In genomic region chr3:163043074-163043473, GRCh38 we compare ENCODE assay signal across 12 cellular contexts.
DNase-seq lines count a peak whose midpoint lies in the region; ATAC-seq and TF ChIP-seq lines count a peak whose summit lies in the region.
"Had no signal": no experiment of that assay in that cellular context is flagged by ENCODE, and none has a peak within 500 bp of the region (broad histone marks: within the 10 kb centered on the region; RNA-seq: fewer than 3 reads in every experiment).

No MANE protein-coding gene starts in this region.

- intact Hi-C loops in activated T-helper 1 cell treated with anti-CD3 and anti-CD28 coated beads, Interleukin-12 subunit alpha, Interleukin-12 subunit beta, Interleukin-2, Interleukin-4 antibody, amounts not matched to agents 30 ng/mL and 10 ng/mL and 1 ng/mL, durations not matched to agents 14 hours and 24 hours and 36 hours (cut with micrococcal nuclease), result no loop called here

- WGBS in GM23248 (ENCODE audit: low coverage in 1 of 2, low lambda C conversion rate in 2 of 2, missing lambda C conversion rate in 2 of 2), 2 experiments, result 46% methylated on average over 3 of the region's 3 CpGs
- WGBS in SK-N-SH (ENCODE audit: low lambda C conversion rate), result 36% methylated on average over 2 of the region's 3 CpGs
- WGBS in hepatocyte (ENCODE audit: low lambda C conversion rate, missing lambda C conversion rate), result 33% methylated on average over 3 of the region's 3 CpGs

- POLR2A ChIA-PET in SK-N-SH (lab: Yijun Ruan, JAX), result no interaction called here

- H3K4me3 ChIP-seq in GM23248 (no peak overlapping the region), SK-N-SH (ENCODE audit: low read depth in 2 of 2, low read length in 1 of 2) (no peak overlapping the region), hepatocyte (no peak overlapping the region)
- H3K4me3 ChIP-seq: esophagus muscularis mucosa had no signal

- no peaks in the 10 kb centered on the region for H3K36me3 Mint-ChIP-seq in activated T-helper 1 cell treated with anti-CD3 and anti-CD28 coated beads, Interleukin-12 subunit alpha, Interleukin-12 subunit beta, Interleukin-2, Interleukin-4 antibody, amounts not matched to agents 30 ng/mL and 10 ng/mL and 1 ng/mL, durations not matched to agents 14 hours and 24 hours and 36 hours (ENCODE audit: low read depth)
- H3K36me3 Mint-ChIP-seq: brain; CD4-positive, CD25-positive, alpha-beta regulatory T cell had no signal

- no peak overlapping the region for H3K4me2 ChIP-seq in GM23248 (ENCODE audit: unreplicated experiment)
- no peak overlapping the region for H3K4me2 ChIP-seq in SK-N-SH
- no peak overlapping the region for H3K4me2 ChIP-seq in hepatocyte

- H3K27ac Mint-ChIP-seq in activated T-helper 1 cell treated with anti-CD3 and anti-CD28 coated beads, Interleukin-12 subunit alpha, Interleukin-12 subunit beta, Interleukin-2, Interleukin-4 antibody, amounts not matched to agents 30 ng/mL and 10 ng/mL and 1 ng/mL, durations not matched to agents 14 hours and 24 hours and 36 hours, result no peak overlapping the region
- H3K27ac Mint-ChIP-seq: brain; CD4-positive, CD25-positive, alpha-beta regulatory T cell had no signal

- H2AFZ ChIP-seq in GM23248, result no peak overlapping the region
- H2AFZ ChIP-seq in SK-N-SH (ENCODE audit: low read depth), result no peak overlapping the region
- H2AFZ ChIP-seq in hepatocyte, result no peak overlapping the region

- no peak overlapping the region for H3K4me3 Mint-ChIP-seq in activated T-helper 1 cell treated with anti-CD3 and anti-CD28 coated beads, Interleukin-12 subunit alpha, Interleukin-12 subunit beta, Interleukin-2, Interleukin-4 antibody, amounts not matched to agents 30 ng/mL and 10 ng/mL and 1 ng/mL, durations not matched to agents 14 hours and 24 hours and 36 hours
- H3K4me3 Mint-ChIP-seq: brain; CD4-positive, CD25-positive, alpha-beta regulatory T cell had no signal

- H3K4me1 Mint-ChIP-seq in activated T-helper 1 cell treated with anti-CD3 and anti-CD28 coated beads, Interleukin-12 subunit alpha, Interleukin-12 subunit beta, Interleukin-2, Interleukin-4 antibody, amounts not matched to agents 30 ng/mL and 10 ng/mL and 1 ng/mL, durations not matched to agents 14 hours and 24 hours and 36 hours (ENCODE audit: low read depth), result no peaks in the 10 kb centered on the region
- H3K4me1 Mint-ChIP-seq: brain; CD4-positive, CD25-positive, alpha-beta regulatory T cell had no signal

- DNase-seq in ACHN (peak; percentile 14), GM23248 (peak; percentile 31), SK-N-SH (no peak), hepatocyte (ENCODE audit: low spot score) (no peak), nucleus accumbens (lab: John Stamatoyannopoulos, UW) (no peak), NCI-H2171 treated with DMSO at 0.1 percent for 48 hours (lab: John Stamatoyannopoulos, UW) (no peak)
- DNase-seq in activated T-helper 1 cell treated with anti-CD3 and anti-CD28 coated beads, Interleukin-12 subunit alpha, Interleukin-12 subunit beta, Interleukin-2, Interleukin-4 antibody, amounts not matched to agents 30 ng/mL and 10 ng/mL and 1 ng/mL, durations not matched to agents 14 hours and 24 hours and 36 hours (ENCODE audit: low spot score), result no peak
- DNase-seq: CD4-positive, CD25-positive, alpha-beta regulatory T cell; NCI-H1417 treated with DMSO at 0.1 percent for 48 hours had no signal

- peaks cover 7% of the 10 kb centered on the region for H3K9me3 Mint-ChIP-seq in activated T-helper 1 cell treated with anti-CD3 and anti-CD28 coated beads, Interleukin-12 subunit alpha, Interleukin-12 subunit beta, Interleukin-2, Interleukin-4 antibody, amounts not matched to agents 30 ng/mL and 10 ng/mL and 1 ng/mL, durations not matched to agents 14 hours and 24 hours and 36 hours

- no peak for ATAC-seq in GM19324 (IDR thresholded peaks at IDR 0.05; ENCODE audit: low FRiP score, unreplicated experiment)

- in situ Hi-C loops in ACHN (cut with HindIII; ENCODE audit: low pct_ligation_motif_present, low pct_unique_long_range_greater_than_20kb, low sequenced_read_pairs), result no loop called here
- in situ Hi-C loops in GM23248 (cut with MboI), result no loop called here

- H3K36me3 ChIP-seq in GM23248 (ENCODE audit: low read depth) (no peaks in the 10 kb centered on the region), SK-N-SH (replicated peaks in 1 of 2; ENCODE audit: control insufficient read depth in 1 of 2, insufficient read depth in 2 of 2, low read length in 1 of 2) (no peaks in the 10 kb centered on the region), hepatocyte (replicated peaks; ENCODE audit: insufficient read depth, low read depth) (no peaks in the 10 kb centered on the region)
- H3K36me3 ChIP-seq: esophagus muscularis mucosa had no signal

- H4K20me1 ChIP-seq in GM23248 (ENCODE audit: insufficient read depth) (no peaks in the 10 kb centered on the region), SK-N-SH (ENCODE audit: insufficient read depth) (no peaks in the 10 kb centered on the region), hepatocyte (ENCODE audit: insufficient read depth, poor library complexity, severe bottlenecking) (no peaks in the 10 kb centered on the region)

- CTCF ChIA-PET in SK-N-SH (lab: Yijun Ruan, JAX), result interaction anchor here (0.8 to 1.0 kb wide), 2 partner anchors 873 to 1128 kb away, joined by 3 read pairs; no protein-coding TSS in a partner anchor

- H3K79me2 ChIP-seq in GM23248 (ENCODE audit: insufficient read depth) (no peaks in the 10 kb centered on the region), SK-N-SH (ENCODE audit: insufficient read depth) (no peaks in the 10 kb centered on the region), hepatocyte (no peaks in the 10 kb centered on the region)

- TF ChIP-seq RAD21 in SK-N-SH (IDR thresholded peaks at IDR 0.05; ENCODE audit: low read length), result peak; percentile 28; the same call in 1 of the 2 replicates

- H3K27me3 Mint-ChIP-seq in activated T-helper 1 cell treated with anti-CD3 and anti-CD28 coated beads, Interleukin-12 subunit alpha, Interleukin-12 subunit beta, Interleukin-2, Interleukin-4 antibody, amounts not matched to agents 30 ng/mL and 10 ng/mL and 1 ng/mL, durations not matched to agents 14 hours and 24 hours and 36 hours (ENCODE audit: insufficient read depth), result no peaks in the 10 kb centered on the region
- H3K27me3 Mint-ChIP-seq: brain; CD4-positive, CD25-positive, alpha-beta regulatory T cell had no signal

- TF ChIP-seq CTCF in SK-N-SH (IDR thresholded peaks at IDR 0.05), result peak; percentile 48
- peak; percentile 20 for TF ChIP-seq CTCF in hepatocyte (IDR thresholded peaks at IDR 0.05; ENCODE audit: poor library complexity)

- H3K9me2 ChIP-seq in GM23248 (ENCODE audit: insufficient read depth) (no peaks in the 10 kb centered on the region), SK-N-SH (no peaks in the 10 kb centered on the region), hepatocyte (replicated peaks; ENCODE audit: insufficient read depth) (no peaks in the 10 kb centered on the region)

- H3K4me1 ChIP-seq in GM23248 (ENCODE audit: insufficient read depth) (no peaks in the 10 kb centered on the region; the same call in 1 of the 2 replicates), SK-N-SH (ENCODE audit: control insufficient read depth in 1 of 2, insufficient read depth in 2 of 2, low read depth in 1 of 2, low read length in 1 of 2) (no peaks in the 10 kb centered on the region), hepatocyte (ENCODE audit: insufficient read depth) (no peaks in the 10 kb centered on the region)
- H3K4me1 ChIP-seq: esophagus muscularis mucosa had no signal

- no peak for TF ChIP-seq EP300 in SK-N-SH (IDR thresholded peaks at IDR 0.05; ENCODE audit: borderline replicate concordance in 1 of 2, low read depth in 1 of 2, low read length in 1 of 2)

- H3K27me3 ChIP-seq in GM23248 (replicated peaks; ENCODE audit: insufficient read depth) (no peaks in the 10 kb centered on the region), SK-N-SH (ENCODE audit: insufficient read depth) (no peaks in the 10 kb centered on the region), hepatocyte (no peaks in the 10 kb centered on the region)
- H3K27me3 ChIP-seq: esophagus muscularis mucosa had no signal

- H3F3A ChIP-seq in GM23248 (ENCODE audit: insufficient read depth), result no peaks in the 10 kb centered on the region
- no peaks in the 10 kb centered on the region for H3F3A ChIP-seq in SK-N-SH (replicated peaks; ENCODE audit: insufficient read depth)

- H3K27ac ChIP-seq in GM23248, result no peak overlapping the region
- H3K27ac ChIP-seq in SK-N-SH (ENCODE audit: low read depth in 2 of 2, low read length in 1 of 2), result no peak overlapping the region
- no peak overlapping the region for H3K27ac ChIP-seq in hepatocyte
- H3K27ac ChIP-seq: esophagus muscularis mucosa had no signal

- H3K9ac ChIP-seq in GM23248 (no peak overlapping the region), SK-N-SH (no peak overlapping the region)

- H3K9me3 ChIP-seq in GM23248 (ENCODE audit: low read depth), result no peaks in the 10 kb centered on the region
- no peaks in the 10 kb centered on the region for H3K9me3 ChIP-seq in SK-N-SH
- no peaks in the 10 kb centered on the region for H3K9me3 ChIP-seq in hepatocyte (ENCODE audit: low read depth)
- H3K9me3 ChIP-seq: esophagus muscularis mucosa had no signal

TF ChIP-seq in SK-N-SH, 30 proteins besides CTCF, POLR2A, EP300 and RAD21:
- no peak for TF ChIP-seq GATA2 (CRISPR knock-in tag; IDR thresholded peaks at IDR 0.05)
- TF ChIP-seq SMC3 (IDR thresholded peaks at IDR 0.05; ENCODE audit: low read depth, low read length), result peak; percentile 36
TF ChIP-seq in SK-N-SH: peak in this region for 1.

Comparison
In these comparisons a context has a peak if more than half of its experiments do, and no peak if none do; other contexts are left out.
1. DNase-seq: peak in ACHN (single experiment) and GM23248 (single experiment); none in SK-N-SH (single experiment), hepatocyte (single experiment), nucleus accumbens (0 of 56), NCI-H2171 treated with DMSO at 0.1 percent for 48 hours (single experiment) and activated T-helper 1 cell treated with anti-CD3 and anti-CD28 coated beads, Interleukin-12 subunit alpha, Interleukin-12 subunit beta, Interleukin-2, Interleukin-4 antibody, amounts not matched to agents 30 ng/mL and 10 ng/mL and 1 ng/mL, durations not matched to agents 14 hours and 24 hours and 36 hours (single experiment).